Comparison of ENCODE assay signal across 21 cellular contexts in genomic region chr7:73512018-73512780, GRCh38. TPM values are rescaled to one million over a fixed set of nuclear protein-coding genes. Genes with fewer than 3 reads are reported as not detected.
DNase-seq lines count a peak whose midpoint lies in the region; TF ChIP-seq lines count a peak whose summit lies in the region.
"Had no signal": no experiment of that assay in that cellular context is flagged by ENCODE, and none has a peak within 500 bp of the region (broad histone marks: within the 10 kb centered on the region; RNA-seq: fewer than 3 reads in every experiment).

No MANE protein-coding gene starts in this region.

- peaks cover 21 to 28% of the 10 kb centered on the region in 2 donors for H3K4me1 ChIP-seq in thyroid gland
- H3K4me1 ChIP-seq in vagina, result peaks cover 29% of the 10 kb centered on the region

- H3K36me3 ChIP-seq in thyroid gland (peaks cover 32 to 36% of the 10 kb centered on the region in 2 donors), vagina (peaks cover 0 to 64% of the 10 kb centered on the region in 2 donors)

- TF ChIP-seq POLR2A in thyroid gland (IDR thresholded peaks at IDR 0.05), result no peak
- TF ChIP-seq POLR2A in vagina (IDR thresholded peaks at IDR 0.05), result no peak

- H3K27ac ChIP-seq in thyroid gland (peak overlapping the region; percentile 21 to 54 (median 41)), vagina (no peak overlapping the region)
- H3K27ac ChIP-seq: BLaER1, heart right ventricle, thoracic aorta had no signal

- H3K4me3 ChIP-seq in astrocyte of the spinal cord (ENCODE audit: low read depth, low read length), result no peak overlapping the region
- H3K4me3 ChIP-seq in thyroid gland (replicated peaks in 1 of 3), result no peak overlapping the region
- H3K4me3 ChIP-seq in vagina, result no peak overlapping the region
- H3K4me3 ChIP-seq: BLaER1, heart right ventricle, thoracic aorta had no signal

- TF ChIP-seq CTCF in astrocyte of the spinal cord (IDR thresholded peaks at IDR 0.05; ENCODE audit: low read depth, low read length) (no peak), thyroid gland (IDR thresholded peaks at IDR 0.05) (no peak), vagina (IDR thresholded peaks at IDR 0.05) (no peak)

- H3K27me3 ChIP-seq in thyroid gland, result no peaks in the 10 kb centered on the region
- H3K27me3 ChIP-seq in vagina, result no peaks in the 10 kb centered on the region
- H3K27me3 ChIP-seq: BLaER1, heart right ventricle had no signal

- in situ Hi-C loops in astrocyte of the spinal cord (cut with HindIII; ENCODE audit: low sequenced_read_pairs), result no loop called here

- 59 to 62% methylated on average over 8 of the region's 8 CpGs for WGBS in thyroid gland, 2 donors

- intact Hi-C loops in thyroid gland (cut with DNase I) (no loop called here), vagina (cut with DNase I) (no loop called here)

- H3K9me3 ChIP-seq in thyroid gland (no peaks in the 10 kb centered on the region), vagina (no peaks in the 10 kb centered on the region)
- H3K9me3 ChIP-seq: BLaER1, heart right ventricle, thoracic aorta had no signal

- DNase-seq in activated CD8-positive, alpha-beta memory T cell treated with anti-CD3 and anti-CD28 coated beads for 24 hours, result peak; percentile 28
- no peak for DNase-seq in activated CD8-positive, alpha-beta memory T cell treated with anti-CD3 and anti-CD28 coated beads, Interleukin-2, amount 50 U/mL, for 4 hours
- DNase-seq in astrocyte of the spinal cord (ENCODE audit: low read depth, low spot score) (peak; percentile 76), kidney glomerular epithelial cell (lab: John Stamatoyannopoulos, UW) (peak; percentile 89), thyroid gland (no peak), HUDEP-2 (lab: John Stamatoyannopoulos, UW; ENCODE audit: unreplicated experiment in 76 of 76) (no peak), vagina (ENCODE audit: extremely low spot score in 2 of 2) (no peak)
- no peak for DNase-seq in activated CD4-positive, CD25-positive, alpha-beta regulatory T cell treated with anti-CD3 and anti-CD28 coated beads, Interleukin-2, amount 50 U/mL, for 72 hours
- DNase-seq: activated CD4-positive, alpha-beta T cell treated with anti-CD3 and anti-CD28 coated beads for 4 hours; activated CD8-positive, alpha-beta memory T cell treated with anti-CD3 and anti-CD28 coated beads, Interleukin-2, amount 10 ng/mL, durations not matched to agents 7 days and 5 days; COR-L47; heart right ventricle; NCI-H1092 treated with DMSO at 0.1 percent for 48 hours; NCI-H2029 treated with DMSO at 0.1 percent for 48 hours; NCI-H226; NCI-H82; SHP77 treated with DMSO at 0.1 percent for 48 hours; small intestine; stimulated activated naive CD4-positive, alpha-beta T cell had no signal

RNA-seq across cellular contexts. Expression of gene BAZ1B, which starts 9.9 kb away (rescaled TPM):
- total RNA-seq in thyroid gland (10 to 100 TPM; 52.8 to 69.0 (median 55.1) TPM), vagina (45.4 TPM)

RNA-seq across cellular contexts. Expression of gene BCL7B, which starts 45.3 kb away (rescaled TPM):
- total RNA-seq in thyroid gland, result 10 to 100 TPM; 52.5 to 83.1 (median 74.4) TPM
- 57.0 TPM for total RNA-seq in vagina

Comparison
In these comparisons a context has a peak if more than half of its experiments do, and no peak if none do; other contexts are left out.
1. DNase-seq: peak in activated CD8-positive, alpha-beta memory T cell treated with anti-CD3 and anti-CD28 coated beads for 24 hours (single experiment), astrocyte of the spinal cord (single experiment) and kidney glomerular epithelial cell (single experiment); none in activated CD8-positive, alpha-beta memory T cell treated with anti-CD3 and anti-CD28 coated beads, Interleukin-2, amount 50 U/mL, for 4 hours (single experiment), thyroid gland (0 of 2), HUDEP-2 (0 of 76), vagina (0 of 2) and activated CD4-positive, CD25-positive, alpha-beta regulatory T cell treated with anti-CD3 and anti-CD28 coated beads, Interleukin-2, amount 50 U/mL, for 72 hours (single experiment).